13 cellular contexts compared by ENCODE assay signal in the genomic region with DNA sequence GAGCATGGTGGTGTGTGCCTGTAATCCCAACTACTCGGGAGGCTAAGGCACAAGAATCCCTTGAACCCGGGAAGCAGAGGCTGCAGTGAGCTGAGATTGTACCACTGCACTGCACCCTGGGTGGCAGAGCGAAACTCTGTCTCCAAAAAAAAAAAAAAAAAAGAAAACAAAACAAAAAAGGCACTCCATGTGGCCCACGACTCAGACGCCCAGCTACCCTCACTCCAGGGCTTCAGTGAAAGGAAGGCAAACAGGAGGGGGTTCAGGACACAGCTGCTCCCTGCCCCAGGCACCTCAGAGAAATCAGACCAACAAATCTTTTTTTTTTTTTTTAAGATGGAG.
DNase-seq lines count a peak whose midpoint lies in the region; ATAC-seq and TF ChIP-seq lines count a peak whose summit lies in the region.
"Had no signal": no experiment of that assay in that cellular context is flagged by ENCODE, and none has a peak within 500 bp of the region (broad histone marks: within the 10 kb centered on the region; RNA-seq: fewer than 3 reads in every experiment).

No MANE protein-coding gene starts in this region.

- no peak overlapping the region for H3K4me3 ChIP-seq in CD8-positive, alpha-beta T cell (ENCODE audit: low read depth, low read length)
- no peak overlapping the region for H3K4me3 ChIP-seq in parathyroid adenoma (ENCODE audit: low read depth, low read length)
- H3K4me3 ChIP-seq: dorsolateral prefrontal cortex had no signal

- no peak for DNase-seq in CD8-positive, alpha-beta T cell
- no peak for DNase-seq in HFFc6
- DNase-seq in stimulated activated CD4-positive, alpha-beta T cell treated with anti-CD3 and anti-CD28 coated beads, Interleukin-4, amount 100 ng/mL, for 24 hours, result no peak
- DNase-seq: activated CD8-positive, alpha-beta memory T cell treated with anti-CD3 and anti-CD28 coated beads, Interleukin-2, amount 10 ng/mL, durations not matched to agents 7 days and 5 days; COR-L47; dorsolateral prefrontal cortex; NCI-H446 treated with DMSO at 0.1 percent for 48 hours had no signal

- H3K4me3 Mint-ChIP-seq in CD8-positive, alpha-beta T cell, result no peak overlapping the region
- H3K4me3 Mint-ChIP-seq in HFFc6, result no peak overlapping the region
- peak overlapping the region; percentile 53 for H3K4me3 Mint-ChIP-seq in activated T-helper 17 cell treated with anti-CD3 and anti-CD28 coated beads, Interleukin-2, amount 50 U/mL, for 72 hours
- H3K4me3 Mint-ChIP-seq: activated CD8-positive, alpha-beta memory T cell treated with anti-CD3 and anti-CD28 coated beads, Interleukin-2, amount 10 ng/mL, durations not matched to agents 7 days and 5 days; immature natural killer cell had no signal

- no peak overlapping the region for H3K9ac ChIP-seq in parathyroid adenoma

- POLR2A ChIA-PET in CD8-positive, alpha-beta T cell (lab: Charles Lee), result no interaction called here

- H2AFZ ChIP-seq in parathyroid adenoma, result peak overlapping the region; percentile 9

- TF ChIP-seq CTCF in CD8-positive, alpha-beta T cell (IDR thresholded peaks at IDR 0.05), result no peak
- TF ChIP-seq CTCF in HFFc6 (IDR thresholded peaks at IDR 0.05) (no peak), parathyroid adenoma (IDR thresholded peaks at IDR 0.05) (no peak)

- H3K4me1 ChIP-seq in CD8-positive, alpha-beta T cell (ENCODE audit: insufficient read depth, low read length), result peaks cover 14% of the 10 kb centered on the region
- peaks cover 15% of the 10 kb centered on the region for H3K4me1 ChIP-seq in parathyroid adenoma

- H3K27ac ChIP-seq in CD8-positive, alpha-beta T cell (ENCODE audit: low read depth, low read length), result no peak overlapping the region
- H3K27ac ChIP-seq in parathyroid adenoma, result no peak overlapping the region
- H3K27ac ChIP-seq: HL-60 had no signal

- no peak overlapping the region for H3K4me2 ChIP-seq in parathyroid adenoma (ENCODE audit: low read length)

- H3K27me3 Mint-ChIP-seq in CD8-positive, alpha-beta T cell (ENCODE audit: low read depth), result no peaks in the 10 kb centered on the region
- no peaks in the 10 kb centered on the region; the same call in 1 of the 2 replicates for H3K27me3 Mint-ChIP-seq in HFFc6 (ENCODE audit: insufficient read depth)
- H3K27me3 Mint-ChIP-seq in activated T-helper 17 cell treated with anti-CD3 and anti-CD28 coated beads, Interleukin-2, amount 50 U/mL, for 72 hours, result no peaks in the 10 kb centered on the region
- H3K27me3 Mint-ChIP-seq: activated CD8-positive, alpha-beta memory T cell treated with anti-CD3 and anti-CD28 coated beads, Interleukin-2, amount 10 ng/mL, durations not matched to agents 7 days and 5 days had no signal

- CTCF ChIA-PET in CD8-positive, alpha-beta T cell (lab: Charles Lee), result interaction anchor here (0.5 to 1.1 kb wide), 3 partner anchors 37 to 346 kb away, joined by 3 read pairs; no protein-coding TSS in a partner anchor

- H3K9me3 ChIP-seq in CD8-positive, alpha-beta T cell (ENCODE audit: low read length), result no peaks in the 10 kb centered on the region
- no peaks in the 10 kb centered on the region for H3K9me3 ChIP-seq in parathyroid adenoma (ENCODE audit: control insufficient read depth, low read length)

- intact Hi-C loops in CD8-positive, alpha-beta T cell (cut with DNase I, micrococcal nuclease), result no loop called here

- no peaks in the 10 kb centered on the region for H3K27me3 ChIP-seq in CD8-positive, alpha-beta T cell (ENCODE audit: insufficient read depth, low read length)
- H3K27me3 ChIP-seq in parathyroid adenoma (ENCODE audit: control insufficient read depth, insufficient read depth, low read length), result no peaks in the 10 kb centered on the region
- H3K27me3 ChIP-seq: dorsolateral prefrontal cortex had no signal

- H3K9me3 Mint-ChIP-seq in CD8-positive, alpha-beta T cell, result no peaks in the 10 kb centered on the region
- H3K9me3 Mint-ChIP-seq in HFFc6, result peaks cover 13% of the 10 kb centered on the region
- H3K9me3 Mint-ChIP-seq in activated T-helper 17 cell treated with anti-CD3 and anti-CD28 coated beads, Interleukin-2, amount 50 U/mL, for 72 hours, result peaks cover 4% of the 10 kb centered on the region

- H3K27ac Mint-ChIP-seq in CD8-positive, alpha-beta T cell, result no peak overlapping the region
- peak overlapping the region; percentile 69 for H3K27ac Mint-ChIP-seq in HFFc6
- peak overlapping the region; percentile 85 for H3K27ac Mint-ChIP-seq in activated T-helper 17 cell treated with anti-CD3 and anti-CD28 coated beads, Interleukin-2, amount 50 U/mL, for 72 hours
- H3K27ac Mint-ChIP-seq: activated CD8-positive, alpha-beta memory T cell treated with anti-CD3 and anti-CD28 coated beads, Interleukin-2, amount 10 ng/mL, durations not matched to agents 7 days and 5 days had no signal

- peaks cover 29% of the 10 kb centered on the region for H3K4me1 Mint-ChIP-seq in CD8-positive, alpha-beta T cell (ENCODE audit: low read depth)
- H3K4me1 Mint-ChIP-seq in HFFc6 (ENCODE audit: low read depth), result peaks cover 32% of the 10 kb centered on the region
- H3K4me1 Mint-ChIP-seq in activated T-helper 17 cell treated with anti-CD3 and anti-CD28 coated beads, Interleukin-2, amount 50 U/mL, for 72 hours, result peaks cover 10% of the 10 kb centered on the region

- H3K36me3 ChIP-seq in CD8-positive, alpha-beta T cell (ENCODE audit: insufficient read depth, low read length), result no peaks in the 10 kb centered on the region
- H3K36me3 ChIP-seq in parathyroid adenoma (ENCODE audit: control insufficient read depth, insufficient read depth, low read length), result no peaks in the 10 kb centered on the region

- no peaks in the 10 kb centered on the region for H3K36me3 Mint-ChIP-seq in CD8-positive, alpha-beta T cell
- H3K36me3 Mint-ChIP-seq in HFFc6 (ENCODE audit: low read depth), result peaks cover 6% of the 10 kb centered on the region; the same call in 1 of the 2 replicates
- no peaks in the 10 kb centered on the region for H3K36me3 Mint-ChIP-seq in activated T-helper 17 cell treated with anti-CD3 and anti-CD28 coated beads, Interleukin-2, amount 50 U/mL, for 72 hours (ENCODE audit: low read depth)
- H3K36me3 Mint-ChIP-seq: activated CD8-positive, alpha-beta memory T cell treated with anti-CD3 and anti-CD28 coated beads, Interleukin-2, amount 10 ng/mL, durations not matched to agents 7 days and 5 days had no signal

- ATAC-seq in CD8-positive, alpha-beta T cell, result peak; percentile 9
- ATAC-seq in activated T-helper 17 cell treated with anti-CD3 and anti-CD28 coated beads, Interleukin-2, amount 50 U/mL, for 72 hours (replicated peaks), result no peak
- ATAC-seq in GM21381 (IDR thresholded peaks at IDR 0.05; ENCODE audit: unreplicated experiment) (no peak), GM18520 (IDR thresholded peaks at IDR 0.05; ENCODE audit: unreplicated experiment) (no peak)
- ATAC-seq: activated CD8-positive, alpha-beta memory T cell treated with anti-CD3 and anti-CD28 coated beads, Interleukin-2, amount 10 ng/mL, durations not matched to agents 7 days and 5 days had no signal

- no peaks in the 10 kb centered on the region for H3K79me2 ChIP-seq in parathyroid adenoma
